In genomic region chr6:97669191-97669651, GRCh38 we compare ENCODE assay signal across 8 cellular contexts.
DNase-seq lines count a peak whose midpoint lies in the region; ATAC-seq and TF ChIP-seq lines count a peak whose summit lies in the region.
"Had no signal": no experiment of that assay in that cellular context is flagged by ENCODE, and none has a peak within 500 bp of the region (broad histone marks: within the 10 kb centered on the region; RNA-seq: fewer than 3 reads in every experiment).

No MANE protein-coding gene starts in this region.

- no peak for TF ChIP-seq CTCF in epithelial cell of esophagus (IDR thresholded peaks at IDR 0.05; ENCODE audit: insufficient read depth, low read depth, low read length, missing control alignments)

- no peaks in the 10 kb centered on the region for H3K9me3 ChIP-seq in SJCRH30 (replicated peaks)
- H3K9me3 ChIP-seq: SJSA1 had no signal

- ATAC-seq in GM18517 (IDR thresholded peaks at IDR 0.05; ENCODE audit: unreplicated experiment): peak; percentile 100
- peak; percentile 100 for ATAC-seq in GM21723 (IDR thresholded peaks at IDR 0.05; ENCODE audit: unreplicated experiment)

- H3K27ac ChIP-seq in SJCRH30: no peak overlapping the region
- H3K27ac ChIP-seq: SJSA1 had no signal

- no peaks in the 10 kb centered on the region for H3K4me1 ChIP-seq in SJCRH30

- H3K4me3 ChIP-seq in epithelial cell of esophagus (ENCODE audit: low read length) (peak overlapping the region; percentile 4), SJCRH30 (no peak overlapping the region)
- H3K4me3 ChIP-seq: SJSA1 had no signal

- DNase-seq in LHCN-M2 (ENCODE audit: low read depth): peak; percentile 43
- DNase-seq in epithelial cell of esophagus (ENCODE audit: low read depth): peak; percentile 10
- peak; percentile 9 to 90 (median 63) for DNase-seq in nucleus accumbens (lab: John Stamatoyannopoulos, UW)
- no peak for DNase-seq in NCI-H226
- DNase-seq in SJCRH30: no peak

- no peaks in the 10 kb centered on the region for H3K27me3 ChIP-seq in SJCRH30
- H3K27me3 ChIP-seq: SJSA1 had no signal

- no peaks in the 10 kb centered on the region for H3K36me3 ChIP-seq in SJCRH30
- H3K36me3 ChIP-seq: SJSA1 had no signal

Comparison
In these comparisons a context has a peak if more than half of its experiments do, and no peak if none do; other contexts are left out.
1. DNase-seq: peak in LHCN-M2 (single experiment), epithelial cell of esophagus (single experiment) and nucleus accumbens (56 of 56); none in NCI-H226 (single experiment) and SJCRH30 (0 of 2).